11 cellular contexts compared by ENCODE assay signal in the genomic region with DNA sequence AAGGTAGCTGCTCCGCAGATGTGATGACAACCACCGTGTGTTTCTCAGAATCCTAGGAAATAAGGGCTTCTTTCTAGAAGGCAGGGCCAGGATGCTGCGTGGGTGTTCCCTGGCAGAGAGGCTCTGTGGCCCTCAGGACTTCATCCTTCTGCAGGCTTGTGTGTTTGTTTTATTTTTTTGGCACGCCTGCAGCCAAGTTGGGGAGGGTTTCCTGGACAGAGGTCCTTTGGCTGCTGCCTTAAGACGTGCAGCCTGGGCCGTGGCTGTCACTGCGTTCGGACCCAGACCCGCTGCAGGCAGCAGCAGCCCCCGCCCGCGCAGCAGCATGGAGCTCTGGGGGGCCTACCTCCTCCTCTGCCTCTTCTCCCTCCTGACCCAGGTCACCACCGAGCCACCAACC. TPM values are rescaled to one million over a fixed set of nuclear protein-coding genes. Genes with fewer than 3 reads are reported as not detected.
DNase-seq lines count a peak whose midpoint lies in the region; ATAC-seq and TF ChIP-seq lines count a peak whose summit lies in the region.
"Had no signal": no experiment of that assay in that cellular context is flagged by ENCODE, and none has a peak within 500 bp of the region (broad histone marks: within the 10 kb centered on the region; RNA-seq: fewer than 3 reads in every experiment).

A gene with protein sequence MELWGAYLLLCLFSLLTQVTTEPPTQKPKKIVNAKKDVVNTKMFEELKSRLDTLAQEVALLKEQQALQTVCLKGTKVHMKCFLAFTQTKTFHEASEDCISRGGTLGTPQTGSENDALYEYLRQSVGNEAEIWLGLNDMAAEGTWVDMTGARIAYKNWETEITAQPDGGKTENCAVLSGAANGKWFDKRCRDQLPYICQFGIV (plus strand): TSS at position 266 of the 400 bp plus-strand sequence. CDS start 60 bp downstream, at position 326.

- H3K4me1 ChIP-seq in SK-N-SH (ENCODE audit: control insufficient read depth in 1 of 2, insufficient read depth in 2 of 2, low read depth in 1 of 2, low read length in 1 of 2) (no peaks in the 10 kb centered on the region; a peak in 2 of 4 replicates), fibroblast of lung (ENCODE audit: control insufficient read depth, extremely low read depth, insufficient read depth, low read length) (peaks cover 26% of the 10 kb centered on the region), urinary bladder (ENCODE audit: insufficient read depth) (no peaks in the 10 kb centered on the region)

- no peak within 1 kb of the TSS for H2AFZ ChIP-seq in SK-N-SH (ENCODE audit: low read depth)
- H2AFZ ChIP-seq in fibroblast of lung (ENCODE audit: low read length) = no peak within 1 kb of the TSS

- H3K4me1 Mint-ChIP-seq in nephron (peaks cover 56% of the 10 kb centered on the region), mesothelial cell of epicardium (peaks cover 4% of the 10 kb centered on the region)

- H3K36me3 ChIP-seq in SK-N-SH (replicated peaks in 1 of 2; ENCODE audit: control insufficient read depth in 1 of 2, insufficient read depth in 2 of 2, low read length in 1 of 2) (no peaks in the 10 kb centered on the region), fibroblast of lung (ENCODE audit: control insufficient read depth, insufficient read depth, low read length) (no peaks in the 10 kb centered on the region), urinary bladder (ENCODE audit: insufficient read depth) (no peaks in the 10 kb centered on the region)

- H3K36me3 Mint-ChIP-seq in nephron (ENCODE audit: low read depth) (no peaks in the 10 kb centered on the region), mesothelial cell of epicardium (no peaks in the 10 kb centered on the region)

- TF ChIP-seq EP300 in SK-N-SH (IDR thresholded peaks at IDR 0.05; ENCODE audit: borderline replicate concordance in 1 of 2, low read depth in 1 of 2, low read length in 1 of 2) = no peak

- H3K4me2 ChIP-seq in SK-N-SH (no peak within 1 kb of the TSS), fibroblast of lung (ENCODE audit: extremely low read depth, insufficient read depth, low read length) (peak within 1 kb of the TSS; percentile 96)

- POLR2A ChIA-PET in SK-N-SH (lab: Yijun Ruan, JAX) = no interaction called here

- H3K27me3 ChIP-seq in SK-N-SH (ENCODE audit: insufficient read depth) (no peaks in the 10 kb centered on the region), fibroblast of lung (ENCODE audit: control insufficient read depth, insufficient read depth, low read length) (no peaks in the 10 kb centered on the region)

- WGBS in SK-N-SH (ENCODE audit: low lambda C conversion rate) = 68% methylated on average over 12 of the region's 13 CpGs
- 17% methylated on average over 13 of the region's 13 CpGs for WGBS in urinary bladder

- H3K79me2 ChIP-seq in SK-N-SH (ENCODE audit: insufficient read depth) (no peaks in the 10 kb centered on the region), fibroblast of lung (ENCODE audit: control insufficient read depth, insufficient read depth, low read length) (no peaks in the 10 kb centered on the region)

- peak within 1 kb of the TSS; percentile 63 to 88 (median 82) for H3K27ac Mint-ChIP-seq in nephron
- H3K27ac Mint-ChIP-seq in mesothelial cell of epicardium = no peak within 1 kb of the TSS

- ATAC-seq in SK-N-SH treated with all-trans-retinoic acid at 6 μM for 48 hours (peak; percentile 24), GM19328 (IDR thresholded peaks at IDR 0.05; ENCODE audit: unreplicated experiment) (no peak), HG03432 (IDR thresholded peaks at IDR 0.05; ENCODE audit: unreplicated experiment) (no peak)

- no peak for TF ChIP-seq CTCF in SK-N-SH (IDR thresholded peaks at IDR 0.05)
- TF ChIP-seq CTCF in fibroblast of lung (conservative IDR thresholded peaks at IDR 0.05 in 1 of 2, IDR thresholded peaks at IDR 0.05 in 1 of 2; ENCODE audit: low read depth in 1 of 2, low read length in 2 of 2) = no peak
- TF ChIP-seq CTCF in nephron (IDR thresholded peaks at IDR 0.05; ENCODE audit: unreplicated experiment in 3 of 3) = no peak
- TF ChIP-seq CTCF in mesothelial cell of epicardium (IDR thresholded peaks at IDR 0.05; ENCODE audit: unreplicated experiment) = no peak

- H4K20me1 ChIP-seq in SK-N-SH (ENCODE audit: insufficient read depth) (no peaks in the 10 kb centered on the region), fibroblast of lung (ENCODE audit: control insufficient read depth, extremely low read depth, insufficient read depth, low read length) (no peaks in the 10 kb centered on the region)

- H3K4me3 Mint-ChIP-seq in nephron (peak within 1 kb of the TSS; percentile 48 to 62 (median 50)), mesothelial cell of epicardium (no peak within 1 kb of the TSS)
- H3K4me3 Mint-ChIP-seq: central memory CD8-positive, alpha-beta T cell had no signal

- H3K9me2 ChIP-seq in SK-N-SH = no peaks in the 10 kb centered on the region

- TF ChIP-seq RAD21 in SK-N-SH (IDR thresholded peaks at IDR 0.05; ENCODE audit: low read length) = no peak

- DNase-seq in SK-N-SH (no peak), fibroblast of lung (ENCODE audit: low read depth in 2 of 2) (peak; percentile 69 to 86), mesothelial cell of epicardium (ENCODE audit: low spot score in 2 of 2, unreplicated experiment in 2 of 2) (no peak)
- DNase-seq: NCI-H748 treated with DMSO at 0.1 percent for 48 hours had no signal

- CTCF ChIA-PET in SK-N-SH (lab: Yijun Ruan, JAX) = interaction anchor here (0.6 to 1.1 kb wide), 2 partner anchors 15 to 415 kb away, joined by 3 read pairs; no protein-coding TSS in a partner anchor

- no peaks in the 10 kb centered on the region for H3F3A ChIP-seq in SK-N-SH (replicated peaks; ENCODE audit: insufficient read depth)

- H3K27me3 Mint-ChIP-seq in nephron (ENCODE audit: low read depth) (peaks cover 21% of the 10 kb centered on the region), mesothelial cell of epicardium (ENCODE audit: low read depth) (peaks cover 14% of the 10 kb centered on the region)

- H3K4me3 ChIP-seq in SK-N-SH (ENCODE audit: low read depth in 2 of 2, low read length in 1 of 2) (no peak within 1 kb of the TSS), fibroblast of lung (replicated peaks in 1 of 4; ENCODE audit: control extremely low read depth in 1 of 4, insufficient read depth in 1 of 4, low read depth in 3 of 4, low read length in 4 of 4) (peak within 1 kb of the TSS in 3 of 4 experiments; percentile 41 to 47 (median 42)), urinary bladder (ENCODE audit: low read depth, low read length) (no peak within 1 kb of the TSS)

- H3K27ac ChIP-seq in SK-N-SH (ENCODE audit: low read depth in 2 of 2, low read length in 1 of 2) (no peak within 1 kb of the TSS), fibroblast of lung (ENCODE audit: insufficient read depth, low read length) (peak within 1 kb of the TSS; percentile 67), urinary bladder (ENCODE audit: low read depth) (no peak within 1 kb of the TSS)

- H3K9me3 Mint-ChIP-seq in nephron (no peaks in the 10 kb centered on the region), mesothelial cell of epicardium (no peaks in the 10 kb centered on the region)
- H3K9me3 Mint-ChIP-seq: central memory CD8-positive, alpha-beta T cell had no signal

- H3K9me3 ChIP-seq in SK-N-SH (no peaks in the 10 kb centered on the region), fibroblast of lung (ENCODE audit: control insufficient read depth, insufficient read depth, low read depth, low read length) (no peaks in the 10 kb centered on the region)

- no peak within 1 kb of the TSS for H3K9ac ChIP-seq in SK-N-SH
- H3K9ac ChIP-seq in fibroblast of lung (ENCODE audit: insufficient read depth, low read length) = peak within 1 kb of the TSS; percentile 60

TF ChIP-seq in SK-N-SH treated with all-trans-retinoic acid at 6 μM for 48 hours, 23 proteins besides CTCF, POLR2A, EP300 and RAD21 (continues in another document):
- TF ChIP-seq TCF4 (CRISPR knock-in tag; IDR thresholded peaks at IDR 0.05; ENCODE audit: borderline replicate concordance) (no peak), CSDC2 (CRISPR knock-in tag; IDR thresholded peaks at IDR 0.05) (no peak), ARNTL (CRISPR knock-in tag; IDR thresholded peaks at IDR 0.05; ENCODE audit: borderline replicate concordance, low read depth) (no peak), TOX (CRISPR knock-in tag; IDR thresholded peaks at IDR 0.05; ENCODE audit: borderline replicate concordance) (no peak), RARB (CRISPR knock-in tag; IDR thresholded peaks at IDR 0.05) (no peak), ZNF565 (CRISPR knock-in tag; conservative IDR thresholded peaks at IDR 0.05; ENCODE audit: low read depth) (no peak), ZFP3 (CRISPR knock-in tag; IDR thresholded peaks at IDR 0.05) (no peak)

TF ChIP-seq in SK-N-SH, 30 proteins besides CTCF, POLR2A, EP300 and RAD21 (continues in another document):
- no peak for TF ChIP-seq RCOR1 (IDR thresholded peaks at IDR 0.05; ENCODE audit: low read length)
- TF ChIP-seq YY1 (IDR thresholded peaks at IDR 0.05; ENCODE audit: low read depth) = no peak
- TF ChIP-seq, protein P1, sequence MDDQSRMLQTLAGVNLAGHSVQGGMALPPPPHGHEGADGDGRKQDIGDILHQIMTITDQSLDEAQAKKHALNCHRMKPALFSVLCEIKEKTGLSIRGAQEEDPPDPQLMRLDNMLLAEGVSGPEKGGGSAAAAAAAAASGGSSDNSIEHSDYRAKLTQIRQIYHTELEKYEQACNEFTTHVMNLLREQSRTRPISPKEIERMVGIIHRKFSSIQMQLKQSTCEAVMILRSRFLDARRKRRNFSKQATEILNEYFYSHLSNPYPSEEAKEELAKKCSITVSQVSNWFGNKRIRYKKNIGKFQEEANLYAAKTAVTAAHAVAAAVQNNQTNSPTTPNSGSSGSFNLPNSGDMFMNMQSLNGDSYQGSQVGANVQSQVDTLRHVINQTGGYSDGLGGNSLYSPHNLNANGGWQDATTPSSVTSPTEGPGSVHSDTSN (IDR thresholded peaks at IDR 0.05) = no peak
- no peak for TF ChIP-seq MEF2A (IDR thresholded peaks at IDR 0.05; ENCODE audit: borderline replicate concordance, low read depth)
- TF ChIP-seq, protein P2, sequence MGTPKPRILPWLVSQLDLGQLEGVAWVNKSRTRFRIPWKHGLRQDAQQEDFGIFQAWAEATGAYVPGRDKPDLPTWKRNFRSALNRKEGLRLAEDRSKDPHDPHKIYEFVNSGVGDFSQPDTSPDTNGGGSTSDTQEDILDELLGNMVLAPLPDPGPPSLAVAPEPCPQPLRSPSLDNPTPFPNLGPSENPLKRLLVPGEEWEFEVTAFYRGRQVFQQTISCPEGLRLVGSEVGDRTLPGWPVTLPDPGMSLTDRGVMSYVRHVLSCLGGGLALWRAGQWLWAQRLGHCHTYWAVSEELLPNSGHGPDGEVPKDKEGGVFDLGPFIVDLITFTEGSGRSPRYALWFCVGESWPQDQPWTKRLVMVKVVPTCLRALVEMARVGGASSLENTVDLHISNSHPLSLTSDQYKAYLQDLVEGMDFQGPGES (IDR thresholded peaks at IDR 0.05; ENCODE audit: low read depth, low read length) = no peak

RNA-seq across cellular contexts. Expression of the gene that starts here (rescaled TPM):
- 0.16 and 0.46 TPM in 2 replicates for polyA plus RNA-seq in SK-N-SH (2012; rRNA removed)
- polyA plus RNA-seq in SK-N-SH (2012; cell fraction: cytosol; rRNA removed) = 0.05 and 0.23 TPM in 2 replicates
- polyA plus RNA-seq in SK-N-SH (2012; cell fraction: nucleus; rRNA removed) = 2.1 and 3.1 TPM in 2 replicates
- 20.0 and 56.3 TPM in 2 replicates for total RNA-seq in fibroblast of lung
- 49.2 and 87.2 TPM in 2 replicates for polyA plus RNA-seq in fibroblast of lung
- polyA plus RNA-seq in fibroblast of lung (2012) = 93.0 and 161 TPM in 2 replicates
- 15.2 and 32.2 TPM in 2 replicates for polyA minus RNA-seq in fibroblast of lung (ENCODE audit: low replicate concordance)
- total RNA-seq in urinary bladder = 89.4 TPM
- 219 TPM for polyA plus RNA-seq in urinary bladder
- total RNA-seq in mesothelial cell of epicardium = 0.60 to 1.2 TPM (median 0.66 TPM) in 3 replicates
- total RNA-seq: H1 had no signal

Comparison
In these comparisons a context has a peak if more than half of its experiments do, and no peak if none do; other contexts are left out.
1. RNA of the gene that starts here (polyA plus RNA-seq): 219 TPM in urinary bladder (single experiment) and 49.2 to 161 TPM in fibroblast of lung; 0.05 to 3.1 TPM in SK-N-SH; every median in the first group is over 10 times any median in the second.
2. DNase-seq: peak in fibroblast of lung (2 of 2); none in SK-N-SH (single experiment) and mesothelial cell of epicardium (0 of 2).
3. H3K4me3 ChIP-seq: peak in fibroblast of lung (3 of 4); none in SK-N-SH (0 of 2) and urinary bladder (single experiment).